Comparison of ENCODE assay signal across 8 cellular contexts in the genomic region with DNA sequence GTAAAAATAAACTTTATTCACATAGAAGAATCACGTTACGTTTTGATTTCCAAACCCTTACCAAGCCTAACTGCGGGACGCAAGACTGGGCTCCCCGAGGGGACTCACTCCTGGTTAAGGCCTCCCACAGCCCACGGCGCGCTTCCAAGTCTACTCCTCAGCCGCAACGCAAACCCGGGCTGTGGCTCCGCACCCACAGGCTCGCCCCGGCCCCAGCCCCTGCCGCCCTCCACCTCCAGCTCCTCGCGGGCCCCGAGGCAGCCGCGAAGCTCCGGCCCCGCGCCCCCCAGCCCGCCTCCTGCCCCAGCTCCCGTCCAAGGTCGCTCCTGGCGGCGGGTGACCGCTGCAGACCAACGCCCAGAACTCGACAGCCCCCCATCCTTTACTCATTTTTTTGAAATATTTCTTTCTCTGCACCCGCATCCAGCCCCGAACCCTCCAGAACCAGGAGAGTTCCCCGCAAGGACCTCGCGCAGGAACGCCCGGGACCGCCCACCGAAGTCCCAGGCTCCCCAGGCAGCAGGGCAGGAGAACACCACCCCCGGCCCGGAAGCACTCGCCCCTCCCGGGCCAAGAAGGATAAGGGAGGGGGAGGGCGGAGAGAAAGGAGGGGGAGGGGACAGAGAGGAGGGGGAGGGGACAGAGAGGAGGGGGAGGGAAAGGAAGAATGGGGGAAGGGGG. TPM values are rescaled to one million over a fixed set of nuclear protein-coding genes. Genes with fewer than 3 reads are reported as not detected.
DNase-seq lines count a peak whose midpoint lies in the region; ATAC-seq, FAIRE-seq and TF ChIP-seq lines count a peak whose summit lies in the region.

No MANE protein-coding gene starts in this region.

- TF ChIP-seq EP300 in suprapubic skin (IDR thresholded peaks at IDR 0.05), result no peak

- peak overlapping the region; percentile 100 for H3K4me3 ChIP-seq in HUES6 (ENCODE audit: low read depth, low read length)
- peak overlapping the region; percentile 98 for H3K4me3 ChIP-seq in neuron (ENCODE audit: low read length)
- H3K4me3 ChIP-seq in suprapubic skin, result peak overlapping the region; percentile 100

- H3K9me3 ChIP-seq in HUES6 (ENCODE audit: control insufficient read depth, insufficient read depth, low read depth, low read length), result no peaks in the 10 kb centered on the region
- peaks cover 5% of the 10 kb centered on the region for H3K9me3 ChIP-seq in neuron (ENCODE audit: low read length)
- H3K9me3 ChIP-seq in suprapubic skin, result no peaks in the 10 kb centered on the region

- FAIRE-seq in frontal cortex (lab: Jason Lieb, UNC), result no peak

- WGBS in suprapubic skin, result 1% methylated on average over 40 of the region's 45 CpGs

- no peak for TF ChIP-seq CTCF in suprapubic skin (IDR thresholded peaks at IDR 0.05)

- H3K36me3 ChIP-seq in HUES6 (ENCODE audit: control insufficient read depth, insufficient read depth, low read length) (peaks cover 22% of the 10 kb centered on the region), neuron (ENCODE audit: insufficient read depth, low read length) (peaks cover 30% of the 10 kb centered on the region), suprapubic skin (no peaks in the 10 kb centered on the region)

- no peak overlapping the region for H2AFZ ChIP-seq in neuron (ENCODE audit: low read depth, low read length)

- peak; percentile 80 for DNase-seq in EL
- peak; percentile 80 to 89 for DNase-seq in SHP77 (lab: John Stamatoyannopoulos, UW)
- DNase-seq in activated gamma-delta T cell treated with anti-CD3 and anti-CD28 coated beads, Interleukin-2, amount 50 U/mL, for 16 hours (ENCODE audit: low read depth), result peak; percentile 46
- DNase-seq in frontal cortex (ENCODE audit: low spot score in 2 of 2), result peak; percentile 81 to 88
- DNase-seq in suprapubic skin (ENCODE audit: low spot score in 2 of 2), result peak; percentile 92 to 93

- no peaks in the 10 kb centered on the region for H3K27me3 ChIP-seq in HUES6 (ENCODE audit: control insufficient read depth, insufficient read depth, low read length)
- H3K27me3 ChIP-seq in neuron (ENCODE audit: insufficient read depth, low read length), result no peaks in the 10 kb centered on the region
- H3K27me3 ChIP-seq in suprapubic skin, result no peaks in the 10 kb centered on the region

- H3K27ac ChIP-seq in HUES6 (ENCODE audit: low read depth, low read length), result peak overlapping the region; percentile 100
- peak overlapping the region; percentile 100 for H3K27ac ChIP-seq in suprapubic skin

- H3K4me1 ChIP-seq in HUES6 (ENCODE audit: control insufficient read depth, insufficient read depth, low read length) (peaks cover 25% of the 10 kb centered on the region), neuron (ENCODE audit: insufficient read depth, low read length) (peaks cover 20% of the 10 kb centered on the region), suprapubic skin (peaks cover 47% of the 10 kb centered on the region)

- no peak for TF ChIP-seq POLR2A in suprapubic skin (IDR thresholded peaks at IDR 0.05)

- no peak for ATAC-seq in HG03135 (IDR thresholded peaks at IDR 0.05; ENCODE audit: unreplicated experiment)

- peak overlapping the region; percentile 100 for H3K9ac ChIP-seq in HUES6 (ENCODE audit: low read length)

RNA-seq across cellular contexts. Expression of gene USP22, which starts 0.9 kb away (rescaled TPM):
- total RNA-seq in frontal cortex (378 TPM), suprapubic skin (100 to 1,000 TPM; 116 to 166 (median 152) TPM)
